ENCODE assay signal across 31 cellular contexts in genomic region chr9:70003786-70004185, GRCh38. TPM values are rescaled to one million over a fixed set of nuclear protein-coding genes. Genes with fewer than 3 reads are reported as not detected.
DNase-seq lines count a peak whose midpoint lies in the region; ATAC-seq and TF ChIP-seq lines count a peak whose summit lies in the region.
"Had no signal": no experiment of that assay in that cellular context is flagged by ENCODE, and none has a peak within 500 bp of the region (broad histone marks: within the 10 kb centered on the region; RNA-seq: fewer than 3 reads in every experiment).

No MANE protein-coding gene starts in this region.

- H3K36me3 ChIP-seq in upper lobe of right lung = no peaks in the 10 kb centered on the region
- H3K36me3 ChIP-seq: adrenal gland, cardiac muscle cell, right atrium auricular region, uterus had no signal

- H3K4me3 ChIP-seq in upper lobe of right lung = no peak overlapping the region
- H3K4me3 ChIP-seq: A549, adrenal gland, cardiac muscle cell, right atrium auricular region, SK-N-MC, uterus had no signal

- H3K9me3 ChIP-seq in upper lobe of right lung = no peaks in the 10 kb centered on the region
- H3K9me3 ChIP-seq: A549, adrenal gland, right atrium auricular region, uterus had no signal

- H3K27ac ChIP-seq in upper lobe of right lung = no peak overlapping the region
- H3K27ac ChIP-seq: A549, adrenal gland, C4-2B, cardiac muscle cell, epithelial cell of prostate, KMS-11, right atrium auricular region, SK-N-MC, uterus had no signal

- H3K4me1 ChIP-seq in upper lobe of right lung = no peaks in the 10 kb centered on the region
- H3K4me1 ChIP-seq: A549, adrenal gland, right atrium auricular region had no signal

- DNase-seq in NCI-H82 (lab: John Stamatoyannopoulos, UW) = peak; percentile 13
- DNase-seq in NCI-H82 treated with DMSO at 0.1 percent for 48 hours (lab: John Stamatoyannopoulos, UW; ENCODE audit: unreplicated experiment) = no peak
- peak; percentile 68 for DNase-seq in astrocyte of the hippocampus (ENCODE audit: low read depth, low spot score)
- DNase-seq in iris pigment epithelial cell (ENCODE audit: low read depth) = peak; percentile 55
- DNase-seq in upper lobe of right lung = no peak
- DNase-seq in iPS-NIHi11 (ENCODE audit: low spot score) = no peak
- DNase-seq in nucleus accumbens (lab: John Stamatoyannopoulos, UW) = no peak
- DNase-seq: activated B cell treated with CpG ODN at 0.5 μM for 24 hours; activated CD4-positive, alpha-beta T cell treated with anti-CD3 and anti-CD28 coated beads, Interleukin-2, amount 50 U/mL, for 48 hours; activated gamma-delta T cell treated with Interleukin-2 at 50 U/mL for 16 hours; activated T-cell treated with anti-CD3 and anti-CD28 coated beads for 4 hours; adrenal gland; DMS 273 treated with DMSO at 0.1 percent for 48 hours; H9; head of caudate nucleus; NCI-H1092; NCI-H2029; NCI-H524; occipital lobe; RPMI8226; stimulated activated CD4-positive, alpha-beta T cell treated with anti-CD3 and anti-CD28 coated beads, Interleukin-15, amount 100 ng/mL, for 24 hours; substantia nigra; uterus had no signal

- ATAC-seq in upper lobe of right lung = peak; percentile 42
- ATAC-seq in GM21390 (IDR thresholded peaks at IDR 0.05; ENCODE audit: unreplicated experiment) = no peak
- ATAC-seq: A549 had no signal

- H3K27me3 ChIP-seq in upper lobe of right lung = no peaks in the 10 kb centered on the region
- H3K27me3 ChIP-seq: adrenal gland, cardiac muscle cell, right atrium auricular region, uterus had no signal

- intact Hi-C loops in upper lobe of right lung (cut with DNase I) = no loop called here

- TF ChIP-seq CTCF in upper lobe of right lung (IDR thresholded peaks at IDR 0.05) = no peak

RNA-seq across cellular contexts. Expression of gene MAMDC2, which starts 39.9 kb away (rescaled TPM):
- total RNA-seq in upper lobe of right lung = 72.0 TPM
- total RNA-seq: activated B cell treated with CpG ODN at 0.5 μM for 24 hours had no signal

Comparison
In these comparisons a context has a peak if more than half of its experiments do, and no peak if none do; other contexts are left out.
1. DNase-seq: peak in NCI-H82 (single experiment), astrocyte of the hippocampus (single experiment) and iris pigment epithelial cell (single experiment); none in NCI-H82 treated with DMSO at 0.1 percent for 48 hours (single experiment), upper lobe of right lung (single experiment), iPS-NIHi11 (single experiment) and nucleus accumbens (0 of 56).